9 cellular contexts compared by ENCODE assay signal in the genomic region with DNA sequence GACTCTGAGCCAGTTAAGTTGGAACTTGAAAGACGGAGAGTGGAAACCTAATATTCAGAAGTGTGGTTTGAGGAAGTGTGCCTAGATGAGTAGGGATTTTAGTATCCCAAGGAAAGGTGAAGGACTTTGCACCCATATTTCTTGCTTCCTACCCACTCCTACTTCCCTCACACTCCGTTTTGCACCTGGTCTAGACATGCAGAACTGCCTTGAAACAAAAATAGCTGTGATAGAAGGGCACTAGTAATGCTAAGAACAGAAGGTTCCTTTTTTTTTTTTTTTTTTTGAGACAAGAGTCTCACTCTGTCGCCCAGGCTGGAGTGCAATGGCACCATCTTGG. TPM values are rescaled to one million over a fixed set of nuclear protein-coding genes. Genes with fewer than 3 reads are reported as not detected.
A peak's percentile ranks its signal among the peaks of the same experiment; 100 is the strongest.
DNase-seq lines count a peak whose midpoint lies in the region; ATAC-seq and TF ChIP-seq lines count a peak whose summit lies in the region.
"Had no signal": no experiment of that assay in that cellular context is flagged by ENCODE, and none has a peak within 500 bp of the region (broad histone marks: within the 10 kb centered on the region; RNA-seq: fewer than 3 reads in every experiment).

No MANE protein-coding gene starts in this region.

- H3K4me1 ChIP-seq in BE2C (no peaks in the 10 kb centered on the region; the same call in 1 of the 2 replicates), KMS-11 (ENCODE audit: low read depth, poor library complexity, severe bottlenecking) (peaks cover 41% of the 10 kb centered on the region)

- H3K9me3 ChIP-seq in BE2C: no peaks in the 10 kb centered on the region

- H2AFZ ChIP-seq in KMS-11 (ENCODE audit: low read depth): peak overlapping the region; percentile 80

- H3K36me3 ChIP-seq in BE2C: peaks cover 7% of the 10 kb centered on the region
- no peaks in the 10 kb centered on the region for H3K36me3 ChIP-seq in KMS-11 (ENCODE audit: insufficient read depth)

- H4K20me1 ChIP-seq in KMS-11 (ENCODE audit: insufficient read depth): no peaks in the 10 kb centered on the region

- peak overlapping the region; percentile 53; the same call in 1 of the 2 replicates for H3K9ac ChIP-seq in KMS-11

- no peak overlapping the region for H3K27ac Mint-ChIP-seq in central memory CD8-positive, alpha-beta T cell (ENCODE audit: low read depth)
- peak overlapping the region in 1 of 2 donors; percentile 83 for H3K27ac Mint-ChIP-seq in natural killer cell treated with Interleukin-12 subunit alpha and Interleukin-12 subunit beta and Interleukin-15 and Interleukin-18, amount 100 ng/mL, for 72 hours

- peaks cover 16% of the 10 kb centered on the region for H3K36me3 Mint-ChIP-seq in central memory CD8-positive, alpha-beta T cell (ENCODE audit: insufficient read depth)
- H3K36me3 Mint-ChIP-seq in natural killer cell treated with Interleukin-12 subunit alpha and Interleukin-12 subunit beta and Interleukin-15 and Interleukin-18, amount 100 ng/mL, for 72 hours: no peaks in the 10 kb centered on the region

- peaks cover 39% of the 10 kb centered on the region for H3K79me2 ChIP-seq in KMS-11 (ENCODE audit: insufficient read depth, low read depth)

- no peaks in the 10 kb centered on the region for H3K9me3 Mint-ChIP-seq in central memory CD8-positive, alpha-beta T cell
- no peaks in the 10 kb centered on the region for H3K9me3 Mint-ChIP-seq in natural killer cell treated with Interleukin-12 subunit alpha and Interleukin-12 subunit beta and Interleukin-15 and Interleukin-18, amount 100 ng/mL, for 72 hours

- TF ChIP-seq CTCF in BE2C (IDR thresholded peaks at IDR 0.05; ENCODE audit: low read depth, low read length) (no peak), KMS-11 (conservative IDR thresholded peaks at IDR 0.05; ENCODE audit: low read depth, low read length) (no peak)

- peak overlapping the region; percentile 99 for H3K4me2 ChIP-seq in KMS-11

- DNase-seq in BE2C (no peak), NCI-H1105 (lab: John Stamatoyannopoulos, UW) (no peak), SKM-1 treated with dmso at 0.1 percent for 144 hours (lab: John Stamatoyannopoulos, UW; ENCODE audit: unreplicated experiment) (no peak)
- DNase-seq in central memory CD8-positive, alpha-beta T cell (ENCODE audit: low spot score in 2 of 2): no peak
- no peak for DNase-seq in natural killer cell treated with Interleukin-12 subunit alpha and Interleukin-12 subunit beta and Interleukin-15 and Interleukin-18, amount 100 ng/mL, for 72 hours (ENCODE audit: low spot score)

- peaks cover 5% of the 10 kb centered on the region; the same call in 1 of the 2 replicates for H3K27me3 ChIP-seq in BE2C
- H3K27me3 ChIP-seq in KMS-11 (ENCODE audit: insufficient read depth, low read depth): no peaks in the 10 kb centered on the region

- H3K4me3 Mint-ChIP-seq in central memory CD8-positive, alpha-beta T cell: peak overlapping the region; percentile 89
- peak overlapping the region; percentile 97 for H3K4me3 Mint-ChIP-seq in natural killer cell treated with Interleukin-12 subunit alpha and Interleukin-12 subunit beta and Interleukin-15 and Interleukin-18, amount 100 ng/mL, for 72 hours

- H3K4me3 ChIP-seq in BE2C (ENCODE audit: low read depth, low read length): peak overlapping the region; percentile 85
- no peak overlapping the region for H3K4me3 ChIP-seq in KMS-11 (IDR thresholded peaks at IDR 0.05; ENCODE audit: insufficient read depth, low read depth, low read length)

- H3K27me3 Mint-ChIP-seq in central memory CD8-positive, alpha-beta T cell: peaks cover 13% of the 10 kb centered on the region
- peaks cover 0 to 4% of the 10 kb centered on the region in 2 donors for H3K27me3 Mint-ChIP-seq in natural killer cell treated with Interleukin-12 subunit alpha and Interleukin-12 subunit beta and Interleukin-15 and Interleukin-18, amount 100 ng/mL, for 72 hours

- no peak for ATAC-seq in central memory CD8-positive, alpha-beta T cell (replicated peaks; ENCODE audit: extremely low read depth, poor library complexity, severe bottlenecking)
- no peak for ATAC-seq in natural killer cell treated with Interleukin-12 subunit alpha and Interleukin-12 subunit beta and Interleukin-15 and Interleukin-18, amount 100 ng/mL, for 72 hours
- ATAC-seq in HG03457 (IDR thresholded peaks at IDR 0.05; ENCODE audit: unreplicated experiment) (no peak), HG02885 (IDR thresholded peaks at IDR 0.05; ENCODE audit: poor library complexity, unreplicated experiment) (no peak)

- no peak overlapping the region; the same call in 1 of the 2 replicates for H3K27ac ChIP-seq in KMS-11

- peaks cover 47% of the 10 kb centered on the region for H3K4me1 Mint-ChIP-seq in central memory CD8-positive, alpha-beta T cell
- peaks cover 38 to 40% of the 10 kb centered on the region in 2 donors for H3K4me1 Mint-ChIP-seq in natural killer cell treated with Interleukin-12 subunit alpha and Interleukin-12 subunit beta and Interleukin-15 and Interleukin-18, amount 100 ng/mL, for 72 hours (ENCODE audit: low read depth in 2 of 2)

RNA-seq across cellular contexts. Expression of gene ARF3, which starts 0.7 kb away (rescaled TPM):
- 213 TPM for polyA plus RNA-seq in BE2C (2012; ENCODE audit: insufficient read depth, insufficient read length, low read depth)
- total RNA-seq in natural killer cell treated with Interleukin-12 subunit alpha and Interleukin-12 subunit beta and Interleukin-15 and Interleukin-18, amount 100 ng/mL, for 72 hours: 100 to 1,000 TPM; 125 to 156 TPM

RNA-seq across cellular contexts. Expression of gene WNT10B, which starts 13.5 kb away (rescaled TPM):
- polyA plus RNA-seq in BE2C (2012; ENCODE audit: insufficient read depth, insufficient read length, low read depth): not detected
- total RNA-seq in natural killer cell treated with Interleukin-12 subunit alpha and Interleukin-12 subunit beta and Interleukin-15 and Interleukin-18, amount 100 ng/mL, for 72 hours: under 1 TPM in 1 of 2 donors, not detected in 1; 0.50 TPM
- total RNA-seq: RPMI7951 had no signal

RNA-seq across cellular contexts. Expression of gene WNT1, which starts 20.1 kb away (rescaled TPM):
- not detected for polyA plus RNA-seq in BE2C (2012; ENCODE audit: insufficient read depth, insufficient read length, low read depth)
- total RNA-seq in natural killer cell treated with Interleukin-12 subunit alpha and Interleukin-12 subunit beta and Interleukin-15 and Interleukin-18, amount 100 ng/mL, for 72 hours: not detected
- total RNA-seq: RPMI7951 had no signal

RNA-seq across cellular contexts. Expression of gene FKBP11, which starts 32.7 kb away (rescaled TPM):
- polyA plus RNA-seq in BE2C (2012; ENCODE audit: insufficient read depth, insufficient read length, low read depth): 19.7 TPM
- 100 to 1,000 TPM; 101 to 112 TPM for total RNA-seq in natural killer cell treated with Interleukin-12 subunit alpha and Interleukin-12 subunit beta and Interleukin-15 and Interleukin-18, amount 100 ng/mL, for 72 hours

RNA-seq across cellular contexts. Expression of gene DDN, which starts 41.2 kb away (rescaled TPM):
- polyA plus RNA-seq in BE2C (2012; ENCODE audit: insufficient read depth, insufficient read length, low read depth): 10.4 TPM
- total RNA-seq in natural killer cell treated with Interleukin-12 subunit alpha and Interleukin-12 subunit beta and Interleukin-15 and Interleukin-18, amount 100 ng/mL, for 72 hours: 1 to 10 TPM in 1 of 2 donors, under 1 TPM in 1; 0.48 to 1.1 TPM
- total RNA-seq: RPMI7951 had no signal
